ENCODE assay signal across 19 cellular contexts in the genomic region with DNA sequence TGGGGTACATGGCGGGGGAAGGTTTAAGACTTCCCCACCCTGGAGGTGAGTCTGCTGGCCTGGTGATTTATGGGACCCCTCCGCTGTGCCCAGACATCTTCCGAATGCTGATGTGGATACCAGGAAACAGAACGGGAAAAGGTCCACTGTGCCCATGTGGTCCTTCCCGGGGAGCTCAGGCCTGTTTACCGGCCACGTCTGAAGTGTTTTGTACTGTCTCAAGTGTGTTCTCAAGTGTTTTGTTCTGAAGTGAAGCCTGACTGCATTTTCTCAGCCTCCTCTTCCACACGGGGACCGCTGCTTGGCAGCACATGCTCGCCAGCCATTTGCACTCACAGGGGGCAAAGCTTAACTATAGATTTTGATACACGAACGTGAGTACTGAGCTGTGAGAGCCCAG.
"Had no signal": no experiment of that assay in that cellular context is flagged by ENCODE, and none has a peak within 500 bp of the region (broad histone marks: within the 10 kb centered on the region; RNA-seq: fewer than 3 reads in every experiment).

No MANE protein-coding gene starts in this region.

- H3K27ac ChIP-seq: foreskin keratinocyte, left ventricle myocardium inferior, neutrophil, right atrium auricular region, sigmoid colon, skin epidermis, uterus had no signal

- H3K27me3 ChIP-seq: foreskin keratinocyte, neutrophil, right atrium auricular region, sigmoid colon, uterus had no signal

- DNase-seq: effector memory CD8-positive, alpha-beta T cell; erythroblast; foreskin keratinocyte; immature natural killer cell; left ventricle myocardium inferior; mesenchymal stem cell; midbrain; naive B cell; posterior cingulate gyrus; sigmoid colon; stimulated activated CD4-positive, alpha-beta T cell treated with anti-CD3 and anti-CD28 coated beads, Interleukin-2, amount 100 ng/mL, for 24 hours; stimulated activated CD4-positive, alpha-beta T cell treated with anti-CD3 and anti-CD28 coated beads, Interleukin-4, amount 100 ng/mL, for 4 hours; stimulated activated naive CD4-positive, alpha-beta T cell; uterus had no signal

- H3K36me3 Mint-ChIP-seq: immature natural killer cell, naive B cell, type B pancreatic cell had no signal

- H3K27ac Mint-ChIP-seq: effector memory CD8-positive, alpha-beta T cell; immature natural killer cell; naive B cell; type B pancreatic cell had no signal

- H3K4me1 Mint-ChIP-seq: naive B cell had no signal

- H3K9me3 ChIP-seq: neutrophil, sigmoid colon, uterus had no signal

- H3K9me3 Mint-ChIP-seq: effector memory CD8-positive, alpha-beta T cell; type B pancreatic cell had no signal

- H3K4me3 ChIP-seq: left ventricle myocardium inferior, lung, right atrium auricular region, sigmoid colon, skin epidermis, uterus had no signal

- H3K4me3 Mint-ChIP-seq: effector memory CD8-positive, alpha-beta T cell; immature natural killer cell; naive B cell; type B pancreatic cell had no signal

- H3K36me3 ChIP-seq: left ventricle myocardium inferior, neutrophil, right atrium auricular region, sigmoid colon, uterus had no signal

- ATAC-seq: effector memory CD8-positive, alpha-beta T cell; foreskin keratinocyte had no signal

- H3K4me1 ChIP-seq: foreskin keratinocyte, left ventricle myocardium inferior, right atrium auricular region, sigmoid colon, uterus had no signal
